18 cellular contexts compared by ENCODE assay signal in genomic region chr9:133361507-133362092, GRCh38. TPM values are rescaled to one million over a fixed set of nuclear protein-coding genes. Genes with fewer than 3 reads are reported as not detected.
A peak's percentile ranks its signal among the peaks of the same experiment; 100 is the strongest.
DNase-seq lines count a peak whose midpoint lies in the region; FAIRE-seq and TF ChIP-seq lines count a peak whose summit lies in the region.
"Had no signal": no experiment of that assay in that cellular context is flagged by ENCODE, and none has a peak within 500 bp of the region (broad histone marks: within the 10 kb centered on the region; RNA-seq: fewer than 3 reads in every experiment).

No MANE protein-coding gene starts in this region.

- peaks cover 60% of the 10 kb centered on the region for H3K36me3 Mint-ChIP-seq in activated CD4-positive, alpha-beta memory T cell treated with anti-CD3 and anti-CD28 coated beads for 36 hours
- H3K36me3 Mint-ChIP-seq in activated CD4-positive, alpha-beta memory T cell treated with anti-CD3 and anti-CD28 coated beads, Interleukin-2, amount 10 ng/mL, durations not matched to agents 7 days and 5 days (ENCODE audit: low read depth), result peaks cover 61% of the 10 kb centered on the region
- H3K36me3 Mint-ChIP-seq in neural crest cell (ENCODE audit: low read depth), result peaks cover 6% of the 10 kb centered on the region
- H3K36me3 Mint-ChIP-seq in osteocyte (ENCODE audit: unreplicated experiment), result peaks cover 37% of the 10 kb centered on the region

- H3K4me3 ChIP-seq in bronchial epithelial cell (ENCODE audit: low read depth, low read length), result no peak overlapping the region
- H3K4me3 ChIP-seq: A549, breast epithelium, dorsolateral prefrontal cortex, prostate gland, transverse colon had no signal

- FAIRE-seq in bronchial epithelial cell (lab: Jason Lieb, UNC), result peak; percentile 58
- FAIRE-seq: A549 had no signal

- no peak overlapping the region for H3K4me3 Mint-ChIP-seq in activated CD4-positive, alpha-beta memory T cell treated with anti-CD3 and anti-CD28 coated beads for 36 hours
- H3K4me3 Mint-ChIP-seq in activated CD4-positive, alpha-beta memory T cell treated with anti-CD3 and anti-CD28 coated beads, Interleukin-2, amount 10 ng/mL, durations not matched to agents 7 days and 5 days, result no peak overlapping the region
- peak overlapping the region; percentile 23 for H3K4me3 Mint-ChIP-seq in neural crest cell
- no peak overlapping the region for H3K4me3 Mint-ChIP-seq in osteocyte (ENCODE audit: unreplicated experiment)
- H3K4me3 Mint-ChIP-seq: activated naive CD8-positive, alpha-beta T cell treated with anti-CD3 and anti-CD28 coated beads, Interleukin-2, amount 10 ng/mL, durations not matched to agents 7 days and 5 days; CD8-positive, alpha-beta T cell had no signal

- H3K9me3 Mint-ChIP-seq in activated CD4-positive, alpha-beta memory T cell treated with anti-CD3 and anti-CD28 coated beads for 36 hours, result no peaks in the 10 kb centered on the region
- H3K9me3 Mint-ChIP-seq in activated CD4-positive, alpha-beta memory T cell treated with anti-CD3 and anti-CD28 coated beads, Interleukin-2, amount 10 ng/mL, durations not matched to agents 7 days and 5 days, result no peaks in the 10 kb centered on the region
- no peaks in the 10 kb centered on the region for H3K9me3 Mint-ChIP-seq in neural crest cell
- H3K9me3 Mint-ChIP-seq in osteocyte (ENCODE audit: unreplicated experiment), result no peaks in the 10 kb centered on the region
- H3K9me3 Mint-ChIP-seq: activated naive CD8-positive, alpha-beta T cell treated with anti-CD3 and anti-CD28 coated beads, Interleukin-2, amount 10 ng/mL, durations not matched to agents 7 days and 5 days; CD8-positive, alpha-beta T cell had no signal

- no peaks in the 10 kb centered on the region for H3K27me3 ChIP-seq in bronchial epithelial cell (ENCODE audit: control insufficient read depth, insufficient read depth, low read length)
- H3K27me3 ChIP-seq: breast epithelium, dorsolateral prefrontal cortex, transverse colon had no signal

- peaks cover 24% of the 10 kb centered on the region for H3K36me3 ChIP-seq in bronchial epithelial cell (ENCODE audit: control insufficient read depth, insufficient read depth, low read length)
- H3K36me3 ChIP-seq: prostate gland had no signal

- POLR2A ChIA-PET in activated CD4-positive, alpha-beta memory T cell treated with anti-CD3 and anti-CD28 coated beads for 36 hours (lab: Charles Lee), result interaction anchor here (14.0 to 14.2 kb wide), 2 partner anchors 7 kb away, joined by 381 read pairs; partner anchors contain the start of genes MED22, RPL7A, SURF1 and SURF2
- POLR2A ChIA-PET in activated CD4-positive, alpha-beta memory T cell treated with anti-CD3 and anti-CD28 coated beads, Interleukin-2, amount 10 ng/mL, durations not matched to agents 7 days and 5 days (lab: Charles Lee), result interaction anchor here (1.2 to 8.5 kb wide), 5 partner anchors 10 to 14 kb away, joined by 4 to 277 read pairs (median 17); partner anchors contain the start of genes MED22, RPL7A, STKLD1 and SURF4
- POLR2A ChIA-PET in RWPE1 (lab: Yijun Ruan, JAX; ENCODE audit: low non-redundant PET), result no interaction called here

- intact Hi-C loops in activated CD4-positive, alpha-beta memory T cell treated with anti-CD3 and anti-CD28 coated beads for 36 hours (cut with micrococcal nuclease), result no loop called here

- CTCF ChIA-PET in activated CD4-positive, alpha-beta memory T cell treated with anti-CD3 and anti-CD28 coated beads for 36 hours (lab: Charles Lee), result interaction anchor here (7.6 kb wide), 1 partner anchor 10 kb away, joined by 69 read pairs; no protein-coding TSS in a partner anchor
- CTCF ChIA-PET in activated CD4-positive, alpha-beta memory T cell treated with anti-CD3 and anti-CD28 coated beads, Interleukin-2, amount 10 ng/mL, durations not matched to agents 7 days and 5 days (lab: Charles Lee), result interaction anchor here (0.9 kb wide), 1 partner anchor 10 kb away, joined by 3 read pairs; no protein-coding TSS in a partner anchor
- CTCF ChIA-PET in RWPE1 (lab: Yijun Ruan, JAX), result no interaction called here

- H3K27ac Mint-ChIP-seq in activated CD4-positive, alpha-beta memory T cell treated with anti-CD3 and anti-CD28 coated beads for 36 hours, result peak overlapping the region; percentile 85
- H3K27ac Mint-ChIP-seq in activated CD4-positive, alpha-beta memory T cell treated with anti-CD3 and anti-CD28 coated beads, Interleukin-2, amount 10 ng/mL, durations not matched to agents 7 days and 5 days, result no peak overlapping the region
- H3K27ac Mint-ChIP-seq in neural crest cell (ENCODE audit: unreplicated experiment) (no peak overlapping the region), osteocyte (ENCODE audit: unreplicated experiment) (no peak overlapping the region)
- H3K27ac Mint-ChIP-seq: CD8-positive, alpha-beta T cell had no signal

- peak overlapping the region; percentile 75 for H3K27ac ChIP-seq in RWPE1
- H3K27ac ChIP-seq: A549, prostate gland, transverse colon had no signal

- TF ChIP-seq CTCF in RWPE1 (conservative IDR thresholded peaks at IDR 0.05; ENCODE audit: low read depth) (no peak), bronchial epithelial cell (IDR thresholded peaks at IDR 0.05; ENCODE audit: insufficient read depth, low read length, severe bottlenecking) (no peak), neural crest cell (conservative IDR thresholded peaks at IDR 0.05) (no peak), osteocyte (IDR thresholded peaks at IDR 0.05) (no peak)

- no peaks in the 10 kb centered on the region for H3K27me3 Mint-ChIP-seq in activated CD4-positive, alpha-beta memory T cell treated with anti-CD3 and anti-CD28 coated beads for 36 hours
- no peaks in the 10 kb centered on the region for H3K27me3 Mint-ChIP-seq in activated CD4-positive, alpha-beta memory T cell treated with anti-CD3 and anti-CD28 coated beads, Interleukin-2, amount 10 ng/mL, durations not matched to agents 7 days and 5 days
- peaks cover 3% of the 10 kb centered on the region for H3K27me3 Mint-ChIP-seq in neural crest cell (ENCODE audit: low read depth)
- H3K27me3 Mint-ChIP-seq in osteocyte (ENCODE audit: unreplicated experiment), result no peaks in the 10 kb centered on the region
- H3K27me3 Mint-ChIP-seq: activated naive CD8-positive, alpha-beta T cell treated with anti-CD3 and anti-CD28 coated beads, Interleukin-2, amount 10 ng/mL, durations not matched to agents 7 days and 5 days had no signal

- DNase-seq in activated CD4-positive, alpha-beta memory T cell treated with anti-CD3 and anti-CD28 coated beads for 36 hours, result no peak
- DNase-seq in activated CD4-positive, alpha-beta memory T cell treated with anti-CD3 and anti-CD28 coated beads, Interleukin-2, amount 10 ng/mL, durations not matched to agents 7 days and 5 days, result no peak
- DNase-seq in RWPE1 (ENCODE audit: low spot score) (no peak), bronchial epithelial cell (ENCODE audit: low read depth) (no peak), neural crest cell (ENCODE audit: low read depth, low spot score) (no peak), NCI-H774 (lab: John Stamatoyannopoulos, UW) (no peak), NCI-H446 (lab: John Stamatoyannopoulos, UW) (no peak), osteocyte (ENCODE audit: extremely low spot score, unreplicated experiment) (no peak)
- DNase-seq: activated naive CD8-positive, alpha-beta T cell treated with anti-CD3 and anti-CD28 coated beads, Interleukin-2, amount 10 ng/mL, durations not matched to agents 7 days and 5 days; CD8-positive, alpha-beta T cell; DND-41; dorsolateral prefrontal cortex; left ventricle myocardium superior; NCI-H1436; transverse colon had no signal

- peaks cover 55% of the 10 kb centered on the region for H3K4me1 Mint-ChIP-seq in activated CD4-positive, alpha-beta memory T cell treated with anti-CD3 and anti-CD28 coated beads for 36 hours (ENCODE audit: low read depth)
- peaks cover 42% of the 10 kb centered on the region for H3K4me1 Mint-ChIP-seq in activated CD4-positive, alpha-beta memory T cell treated with anti-CD3 and anti-CD28 coated beads, Interleukin-2, amount 10 ng/mL, durations not matched to agents 7 days and 5 days
- H3K4me1 Mint-ChIP-seq in neural crest cell (peaks cover 16% of the 10 kb centered on the region), osteocyte (ENCODE audit: unreplicated experiment) (peaks cover 19% of the 10 kb centered on the region)

RNA-seq across cellular contexts. Expression of gene SURF2, which starts 5.2 kb away (rescaled TPM):
- total RNA-seq in activated CD4-positive, alpha-beta memory T cell treated with anti-CD3 and anti-CD28 coated beads for 36 hours, result 10 to 100 TPM; 12.5 to 15.5 TPM
- total RNA-seq in activated CD4-positive, alpha-beta memory T cell treated with anti-CD3 and anti-CD28 coated beads, Interleukin-2, amount 10 ng/mL, durations not matched to agents 7 days and 5 days, result 10 to 100 TPM; 10.2 TPM
- total RNA-seq in bronchial epithelial cell (46.6 and 51.3 TPM in 2 replicates), neural crest cell (31.8 and 34.3 TPM in 2 replicates), osteocyte (15.4 and 16.3 TPM in 2 replicates)

RNA-seq across cellular contexts. Expression of gene SURF1, which starts 5.3 kb away (rescaled TPM):
- total RNA-seq in activated CD4-positive, alpha-beta memory T cell treated with anti-CD3 and anti-CD28 coated beads for 36 hours, result 10 to 100 TPM; 24.7 to 26.0 TPM
- 10 to 100 TPM; 33.8 to 37.6 TPM for total RNA-seq in activated CD4-positive, alpha-beta memory T cell treated with anti-CD3 and anti-CD28 coated beads, Interleukin-2, amount 10 ng/mL, durations not matched to agents 7 days and 5 days
- total RNA-seq in bronchial epithelial cell (23.4 and 44.5 TPM in 2 replicates), neural crest cell (32.0 and 32.1 TPM in 2 replicates), osteocyte (36.2 and 39.4 TPM in 2 replicates)

RNA-seq across cellular contexts. Expression of gene RPL7A, which starts 13.6 kb away (rescaled TPM):
- total RNA-seq in activated CD4-positive, alpha-beta memory T cell treated with anti-CD3 and anti-CD28 coated beads for 36 hours, result 1,000 to 10,000 TPM; 3,340 to 3,454 TPM
- total RNA-seq in activated CD4-positive, alpha-beta memory T cell treated with anti-CD3 and anti-CD28 coated beads, Interleukin-2, amount 10 ng/mL, durations not matched to agents 7 days and 5 days, result 1,000 to 10,000 TPM; 1,627 to 1,632 TPM
- total RNA-seq in bronchial epithelial cell, result 2,200 and 3,023 TPM in 2 replicates
- total RNA-seq in neural crest cell, result 2,746 and 2,748 TPM in 2 replicates
- total RNA-seq in osteocyte, result 1,770 and 1,772 TPM in 2 replicates

RNA-seq across cellular contexts. Expression of gene MED22, which starts 13.7 kb away (rescaled TPM):
- 10 to 100 TPM; 20.8 to 20.9 TPM for total RNA-seq in activated CD4-positive, alpha-beta memory T cell treated with anti-CD3 and anti-CD28 coated beads for 36 hours
- total RNA-seq in activated CD4-positive, alpha-beta memory T cell treated with anti-CD3 and anti-CD28 coated beads, Interleukin-2, amount 10 ng/mL, durations not matched to agents 7 days and 5 days, result 10 to 100 TPM; 21.1 to 23.3 TPM
- total RNA-seq in bronchial epithelial cell (17.5 and 21.3 TPM in 2 replicates), neural crest cell (69.7 and 70.6 TPM in 2 replicates), osteocyte (23.4 and 27.6 TPM in 2 replicates)

RNA-seq across cellular contexts. Expression of gene SURF4, which starts 14.3 kb away (rescaled TPM):
- total RNA-seq in activated CD4-positive, alpha-beta memory T cell treated with anti-CD3 and anti-CD28 coated beads for 36 hours, result 100 to 1,000 TPM; 358 to 368 TPM
- 100 to 1,000 TPM; 249 to 260 TPM for total RNA-seq in activated CD4-positive, alpha-beta memory T cell treated with anti-CD3 and anti-CD28 coated beads, Interleukin-2, amount 10 ng/mL, durations not matched to agents 7 days and 5 days
- total RNA-seq in bronchial epithelial cell (269 and 295 TPM in 2 replicates), neural crest cell (121 and 136 TPM in 2 replicates), osteocyte (190 and 201 TPM in 2 replicates)
